ENCODE assay signal across 9 cellular contexts in the genomic region with DNA sequence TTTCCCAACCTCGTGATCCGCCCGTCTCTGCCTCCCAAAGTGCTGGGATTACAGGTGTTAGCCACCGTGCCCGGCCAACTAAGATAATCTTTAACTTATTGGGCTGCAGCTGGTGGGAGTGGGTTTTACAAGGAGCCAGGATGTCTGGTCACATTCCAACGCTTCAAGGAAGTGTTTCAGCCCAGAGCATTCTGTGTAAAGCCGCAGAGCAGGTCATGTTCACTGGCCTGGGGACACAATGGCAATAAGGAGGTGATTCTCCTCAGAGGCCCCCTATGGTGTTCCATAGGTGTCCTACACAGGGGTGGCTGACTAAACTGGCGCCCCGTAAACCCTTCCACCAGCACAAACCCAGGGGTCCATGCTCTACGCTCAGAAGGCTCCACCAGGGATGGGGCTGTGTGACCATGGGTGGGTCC. TPM values are rescaled to one million over a fixed set of nuclear protein-coding genes. Genes with fewer than 3 reads are reported as not detected.
DNase-seq lines count a peak whose midpoint lies in the region; ATAC-seq and TF ChIP-seq lines count a peak whose summit lies in the region.
"Had no signal": no experiment of that assay in that cellular context is flagged by ENCODE, and none has a peak within 500 bp of the region (broad histone marks: within the 10 kb centered on the region; RNA-seq: fewer than 3 reads in every experiment).

No MANE protein-coding gene starts in this region.

- peaks cover 6 to 32% (median 17%) of the 10 kb centered on the region in 4 donors for H3K4me1 ChIP-seq in transverse colon

- H3K4me3 ChIP-seq in kidney epithelial cell (ENCODE audit: low read depth, low read length) (peak overlapping the region; percentile 13), transverse colon (peak overlapping the region in 3 of 4 donors; percentile 29 to 50 (median 31))

- WGBS in transverse colon (ENCODE audit: low coverage in 1 of 2), 2 donors, result 52% methylated on average over 10 of the region's 10 CpGs; no CpG with 5 or more reads in 1 of the 2 donors

- H3K27me3 Mint-ChIP-seq in activated CD4-positive, alpha-beta memory T cell treated with anti-CD3 and anti-CD28 coated beads for 36 hours, result no peaks in the 10 kb centered on the region
- no peaks in the 10 kb centered on the region for H3K27me3 Mint-ChIP-seq in activated CD4-positive, alpha-beta memory T cell treated with anti-CD3 and anti-CD28 coated beads, Interleukin-2, amount 10 ng/mL, durations not matched to agents 7 days and 5 days
- no peaks in the 10 kb centered on the region for H3K27me3 Mint-ChIP-seq in activated T-helper 1 cell treated with anti-CD3 and anti-CD28 coated beads, Interleukin-12 subunit alpha, Interleukin-12 subunit beta, Interleukin-2, Interleukin-4 antibody, amounts not matched to agents 30 ng/mL and 10 ng/mL and 1 ng/mL, durations not matched to agents 14 hours and 24 hours and 36 hours (ENCODE audit: insufficient read depth)
- H3K27me3 Mint-ChIP-seq in activated T-cell treated with anti-CD3 and anti-CD28 coated beads, Interleukin-2, amount 50 U/mL, for 72 hours (ENCODE audit: low read depth), result no peaks in the 10 kb centered on the region

- peak overlapping the region; percentile 60 for H3K4me3 Mint-ChIP-seq in activated CD4-positive, alpha-beta memory T cell treated with anti-CD3 and anti-CD28 coated beads for 36 hours
- H3K4me3 Mint-ChIP-seq in activated CD4-positive, alpha-beta memory T cell treated with anti-CD3 and anti-CD28 coated beads, Interleukin-2, amount 10 ng/mL, durations not matched to agents 7 days and 5 days, result no peak overlapping the region
- peak overlapping the region; percentile 68 for H3K4me3 Mint-ChIP-seq in activated T-helper 1 cell treated with anti-CD3 and anti-CD28 coated beads, Interleukin-12 subunit alpha, Interleukin-12 subunit beta, Interleukin-2, Interleukin-4 antibody, amounts not matched to agents 30 ng/mL and 10 ng/mL and 1 ng/mL, durations not matched to agents 14 hours and 24 hours and 36 hours
- H3K4me3 Mint-ChIP-seq in activated T-cell treated with anti-CD3 and anti-CD28 coated beads, Interleukin-2, amount 50 U/mL, for 72 hours, result peak overlapping the region in 1 of 2 donors; percentile 79

- intact Hi-C loops in activated CD4-positive, alpha-beta memory T cell treated with anti-CD3 and anti-CD28 coated beads for 36 hours (cut with micrococcal nuclease), result no loop called here
- intact Hi-C loops in activated T-helper 1 cell treated with anti-CD3 and anti-CD28 coated beads, Interleukin-12 subunit alpha, Interleukin-12 subunit beta, Interleukin-2, Interleukin-4 antibody, amounts not matched to agents 30 ng/mL and 10 ng/mL and 1 ng/mL, durations not matched to agents 14 hours and 24 hours and 36 hours (cut with micrococcal nuclease), result no loop called here
- intact Hi-C loops in transverse colon (cut with DNase I; ENCODE audit: low total_unique reads), result no loop called here

- no peak for TF ChIP-seq CTCF in kidney epithelial cell (IDR thresholded peaks at IDR 0.05; ENCODE audit: insufficient read depth, low read length, poor library complexity, severe bottlenecking)
- no peak for TF ChIP-seq CTCF in transverse colon (IDR thresholded peaks at IDR 0.05)

- POLR2A ChIA-PET in activated CD4-positive, alpha-beta memory T cell treated with anti-CD3 and anti-CD28 coated beads for 36 hours (lab: Charles Lee), result interaction anchor here (1.4 to 1.7 kb wide), 2 partner anchors 17 to 18 kb away, joined by 4 to 6 read pairs; a partner anchor contains a TSS
- POLR2A ChIA-PET in activated CD4-positive, alpha-beta memory T cell treated with anti-CD3 and anti-CD28 coated beads, Interleukin-2, amount 10 ng/mL, durations not matched to agents 7 days and 5 days (lab: Charles Lee), result interaction anchor here (0.9 to 1.4 kb wide), 3 partner anchors 9 to 315 kb away, joined by 3 to 4 read pairs (median 3); a partner anchor contains a TSS

- no peak for ATAC-seq in GM21723 (IDR thresholded peaks at IDR 0.05; ENCODE audit: unreplicated experiment)
- no peak for ATAC-seq in activated T-cell treated with anti-CD3 and anti-CD28 coated beads, Interleukin-2, amount 50 U/mL, for 72 hours (replicated peaks in 1 of 2)
- ATAC-seq in HG02623 (IDR thresholded peaks at IDR 0.05; ENCODE audit: unreplicated experiment), result no peak

- TF ChIP-seq POLR2A in transverse colon (IDR thresholded peaks at IDR 0.05), result peak; percentile 39

- no peak for DNase-seq in activated CD4-positive, alpha-beta memory T cell treated with anti-CD3 and anti-CD28 coated beads for 36 hours
- DNase-seq in activated CD4-positive, alpha-beta memory T cell treated with anti-CD3 and anti-CD28 coated beads, Interleukin-2, amount 10 ng/mL, durations not matched to agents 7 days and 5 days, result no peak
- DNase-seq in activated T-helper 1 cell treated with anti-CD3 and anti-CD28 coated beads, Interleukin-12 subunit alpha, Interleukin-12 subunit beta, Interleukin-2, Interleukin-4 antibody, amounts not matched to agents 30 ng/mL and 10 ng/mL and 1 ng/mL, durations not matched to agents 14 hours and 24 hours and 36 hours (ENCODE audit: low spot score), result no peak
- DNase-seq in kidney epithelial cell (ENCODE audit: low read depth), result peak; percentile 84
- DNase-seq in transverse colon, result peak; percentile 63
- DNase-seq in activated T-cell treated with anti-CD3 and anti-CD28 coated beads, Interleukin-2, amount 50 U/mL, for 72 hours, result no peak
- DNase-seq: MM.1S had no signal

- H3K36me3 ChIP-seq in kidney epithelial cell (ENCODE audit: control insufficient read depth, insufficient read depth, low read length) (no peaks in the 10 kb centered on the region), transverse colon (no peaks in the 10 kb centered on the region)

- CTCF ChIA-PET in activated CD4-positive, alpha-beta memory T cell treated with anti-CD3 and anti-CD28 coated beads for 36 hours (lab: Charles Lee), result interaction anchor here (1.4 kb wide), 1 partner anchor 11 kb away, joined by 3 read pairs; no protein-coding TSS in a partner anchor
- CTCF ChIA-PET in activated CD4-positive, alpha-beta memory T cell treated with anti-CD3 and anti-CD28 coated beads, Interleukin-2, amount 10 ng/mL, durations not matched to agents 7 days and 5 days (lab: Charles Lee), result interaction anchor here (0.7 to 1.6 kb wide), 8 partner anchors 11 to 352 kb away, joined by 3 to 6 read pairs (median 4); a partner anchor contains a TSS

- peaks cover 13% of the 10 kb centered on the region for H3K4me1 Mint-ChIP-seq in activated CD4-positive, alpha-beta memory T cell treated with anti-CD3 and anti-CD28 coated beads for 36 hours (ENCODE audit: low read depth)
- H3K4me1 Mint-ChIP-seq in activated CD4-positive, alpha-beta memory T cell treated with anti-CD3 and anti-CD28 coated beads, Interleukin-2, amount 10 ng/mL, durations not matched to agents 7 days and 5 days, result peaks cover 18% of the 10 kb centered on the region
- peaks cover 18% of the 10 kb centered on the region for H3K4me1 Mint-ChIP-seq in activated T-helper 1 cell treated with anti-CD3 and anti-CD28 coated beads, Interleukin-12 subunit alpha, Interleukin-12 subunit beta, Interleukin-2, Interleukin-4 antibody, amounts not matched to agents 30 ng/mL and 10 ng/mL and 1 ng/mL, durations not matched to agents 14 hours and 24 hours and 36 hours (ENCODE audit: low read depth)
- peaks cover 23% of the 10 kb centered on the region for H3K4me1 Mint-ChIP-seq in activated T-cell treated with anti-CD3 and anti-CD28 coated beads, Interleukin-2, amount 50 U/mL, for 72 hours (ENCODE audit: low read depth)

- H3K9me3 Mint-ChIP-seq in activated CD4-positive, alpha-beta memory T cell treated with anti-CD3 and anti-CD28 coated beads for 36 hours, result no peaks in the 10 kb centered on the region
- H3K9me3 Mint-ChIP-seq in activated CD4-positive, alpha-beta memory T cell treated with anti-CD3 and anti-CD28 coated beads, Interleukin-2, amount 10 ng/mL, durations not matched to agents 7 days and 5 days, result no peaks in the 10 kb centered on the region
- no peaks in the 10 kb centered on the region for H3K9me3 Mint-ChIP-seq in activated T-helper 1 cell treated with anti-CD3 and anti-CD28 coated beads, Interleukin-12 subunit alpha, Interleukin-12 subunit beta, Interleukin-2, Interleukin-4 antibody, amounts not matched to agents 30 ng/mL and 10 ng/mL and 1 ng/mL, durations not matched to agents 14 hours and 24 hours and 36 hours
- H3K9me3 Mint-ChIP-seq in activated T-cell treated with anti-CD3 and anti-CD28 coated beads, Interleukin-2, amount 50 U/mL, for 72 hours, result no peaks in the 10 kb centered on the region

- H3K9me3 ChIP-seq in transverse colon, result no peaks in the 10 kb centered on the region

- H3K36me3 Mint-ChIP-seq in activated CD4-positive, alpha-beta memory T cell treated with anti-CD3 and anti-CD28 coated beads for 36 hours, result no peaks in the 10 kb centered on the region
- peaks cover 12% of the 10 kb centered on the region for H3K36me3 Mint-ChIP-seq in activated CD4-positive, alpha-beta memory T cell treated with anti-CD3 and anti-CD28 coated beads, Interleukin-2, amount 10 ng/mL, durations not matched to agents 7 days and 5 days (ENCODE audit: low read depth)
- peaks cover 2% of the 10 kb centered on the region for H3K36me3 Mint-ChIP-seq in activated T-helper 1 cell treated with anti-CD3 and anti-CD28 coated beads, Interleukin-12 subunit alpha, Interleukin-12 subunit beta, Interleukin-2, Interleukin-4 antibody, amounts not matched to agents 30 ng/mL and 10 ng/mL and 1 ng/mL, durations not matched to agents 14 hours and 24 hours and 36 hours (ENCODE audit: low read depth)
- H3K36me3 Mint-ChIP-seq in activated T-cell treated with anti-CD3 and anti-CD28 coated beads, Interleukin-2, amount 50 U/mL, for 72 hours (ENCODE audit: insufficient read depth in 2 of 2), result no peaks in the 10 kb centered on the region

- peak overlapping the region; percentile 83 to 85 (median 83) for H3K27ac ChIP-seq in transverse colon

- no peak overlapping the region for H3K27ac Mint-ChIP-seq in activated CD4-positive, alpha-beta memory T cell treated with anti-CD3 and anti-CD28 coated beads for 36 hours
- H3K27ac Mint-ChIP-seq in activated CD4-positive, alpha-beta memory T cell treated with anti-CD3 and anti-CD28 coated beads, Interleukin-2, amount 10 ng/mL, durations not matched to agents 7 days and 5 days, result no peak overlapping the region
- H3K27ac Mint-ChIP-seq in activated T-helper 1 cell treated with anti-CD3 and anti-CD28 coated beads, Interleukin-12 subunit alpha, Interleukin-12 subunit beta, Interleukin-2, Interleukin-4 antibody, amounts not matched to agents 30 ng/mL and 10 ng/mL and 1 ng/mL, durations not matched to agents 14 hours and 24 hours and 36 hours, result peak overlapping the region; percentile 88
- no peak overlapping the region for H3K27ac Mint-ChIP-seq in activated T-cell treated with anti-CD3 and anti-CD28 coated beads, Interleukin-2, amount 50 U/mL, for 72 hours

- H3K27me3 ChIP-seq in kidney epithelial cell (ENCODE audit: control insufficient read depth, insufficient read depth, low read length) (no peaks in the 10 kb centered on the region), transverse colon (no peaks in the 10 kb centered on the region)

- TF ChIP-seq EP300 in transverse colon (IDR thresholded peaks at IDR 0.05; ENCODE audit: low read depth), result no peak

- in situ Hi-C loops in transverse colon (cut with MboI; ENCODE audit: low pct_ligation_motif_present in 1 of 4, low pct_unique_long_range_greater_than_20kb in 1 of 4, low sequenced_read_pairs in 3 of 4), result loop anchor here in 1 of 4 donors (25.0 kb wide), 1 partner anchor 332 kb away; a partner anchor contains a TSS

RNA-seq across cellular contexts. Expression of a gene that starts 1.2 kb away (rescaled TPM):
- total RNA-seq in activated CD4-positive, alpha-beta memory T cell treated with anti-CD3 and anti-CD28 coated beads for 36 hours, result 1 to 10 TPM; 8.7 to 9.7 TPM
- total RNA-seq in activated CD4-positive, alpha-beta memory T cell treated with anti-CD3 and anti-CD28 coated beads, Interleukin-2, amount 10 ng/mL, durations not matched to agents 7 days and 5 days, result 1 to 10 TPM; 8.3 to 9.3 TPM
- 6.3 and 6.5 TPM in 2 replicates for total RNA-seq in activated T-helper 1 cell treated with anti-CD3 and anti-CD28 coated beads, Interleukin-12 subunit alpha, Interleukin-12 subunit beta, Interleukin-2, Interleukin-4 antibody, amounts not matched to agents 30 ng/mL and 10 ng/mL and 1 ng/mL, durations not matched to agents 14 hours and 24 hours and 36 hours
- 47.9 and 60.3 TPM in 2 replicates for total RNA-seq in kidney epithelial cell
- total RNA-seq in transverse colon, result 10 to 100 TPM; 14.3 to 65.8 (median 26.3) TPM
- 1 to 10 TPM; 4.5 to 5.6 TPM for total RNA-seq in activated T-cell treated with anti-CD3 and anti-CD28 coated beads, Interleukin-2, amount 50 U/mL, for 72 hours

RNA-seq across cellular contexts. Expression of a gene that starts 17.1 kb away (rescaled TPM):
- 100 to 1,000 TPM; 109 to 114 TPM for total RNA-seq in activated CD4-positive, alpha-beta memory T cell treated with anti-CD3 and anti-CD28 coated beads for 36 hours
- total RNA-seq in activated CD4-positive, alpha-beta memory T cell treated with anti-CD3 and anti-CD28 coated beads, Interleukin-2, amount 10 ng/mL, durations not matched to agents 7 days and 5 days, result 100 to 1,000 TPM; 341 to 359 TPM
- total RNA-seq in activated T-helper 1 cell treated with anti-CD3 and anti-CD28 coated beads, Interleukin-12 subunit alpha, Interleukin-12 subunit beta, Interleukin-2, Interleukin-4 antibody, amounts not matched to agents 30 ng/mL and 10 ng/mL and 1 ng/mL, durations not matched to agents 14 hours and 24 hours and 36 hours, result 191 and 196 TPM in 2 replicates
- total RNA-seq in kidney epithelial cell (0.27 and 1.0 TPM in 2 replicates), transverse colon (1 to 10 TPM in 2 of 4 donors, under 1 TPM in 2; 0.20 to 3.7 (median 1.1) TPM)
- total RNA-seq in activated T-cell treated with anti-CD3 and anti-CD28 coated beads, Interleukin-2, amount 50 U/mL, for 72 hours, result 10 to 100 TPM; 77.4 to 84.4 TPM

Comparison
In these comparisons a context has a peak if more than half of its experiments do, and no peak if none do; other contexts are left out.
1. DNase-seq: peak in kidney epithelial cell (single experiment) and transverse colon (single experiment); none in activated CD4-positive, alpha-beta memory T cell treated with anti-CD3 and anti-CD28 coated beads for 36 hours (single experiment), activated CD4-positive, alpha-beta memory T cell treated with anti-CD3 and anti-CD28 coated beads, Interleukin-2, amount 10 ng/mL, durations not matched to agents 7 days and 5 days (single experiment), activated T-helper 1 cell treated with anti-CD3 and anti-CD28 coated beads, Interleukin-12 subunit alpha, Interleukin-12 subunit beta, Interleukin-2, Interleukin-4 antibody, amounts not matched to agents 30 ng/mL and 10 ng/mL and 1 ng/mL, durations not matched to agents 14 hours and 24 hours and 36 hours (single experiment) and activated T-cell treated with anti-CD3 and anti-CD28 coated beads, Interleukin-2, amount 50 U/mL, for 72 hours (0 of 2).
2. RNA of a gene that starts 17.1 kb away (total RNA-seq): 341 to 359 TPM in activated CD4-positive, alpha-beta memory T cell treated with anti-CD3 and anti-CD28 coated beads, Interleukin-2, amount 10 ng/mL, durations not matched to agents 7 days and 5 days, 191 to 196 TPM in activated T-helper 1 cell treated with anti-CD3 and anti-CD28 coated beads, Interleukin-12 subunit alpha, Interleukin-12 subunit beta, Interleukin-2, Interleukin-4 antibody, amounts not matched to agents 30 ng/mL and 10 ng/mL and 1 ng/mL, durations not matched to agents 14 hours and 24 hours and 36 hours, 109 to 114 TPM in activated CD4-positive, alpha-beta memory T cell treated with anti-CD3 and anti-CD28 coated beads for 36 hours and 77.4 to 84.4 TPM in activated T-cell treated with anti-CD3 and anti-CD28 coated beads, Interleukin-2, amount 50 U/mL, for 72 hours; 0.20 to 3.7 TPM in transverse colon and 0.27 to 1.0 TPM in kidney epithelial cell; every median in the first group is over 10 times any median in the second.